ENCODE assay signal across 13 cellular contexts in genomic region chr1:40060351-40060750, GRCh38. TPM values are rescaled to one million over a fixed set of nuclear protein-coding genes. Genes with fewer than 3 reads are reported as not detected.
A peak's percentile ranks its signal among the peaks of the same experiment; 100 is the strongest.
DNase-seq lines count a peak whose midpoint lies in the region; ATAC-seq, FAIRE-seq and TF ChIP-seq lines count a peak whose summit lies in the region.
"Had no signal": no experiment of that assay in that cellular context is flagged by ENCODE, and none has a peak within 500 bp of the region (broad histone marks: within the 10 kb centered on the region; RNA-seq: fewer than 3 reads in every experiment).

No MANE protein-coding gene starts in this region.

- CTCF ChIA-PET in K562 (lab: Yijun Ruan, JAX; ENCODE audit: low intra/inter-chr PET ratio): no interaction called here

- no peaks in the 10 kb centered on the region for H3K27me3 ChIP-seq in BLaER1 treated with 17β-estradiol and CSF1 and Interleukin-3, amounts not matched to agents 10 nM and 100 nM
- H3K27me3 ChIP-seq in HUES6 (ENCODE audit: control insufficient read depth, insufficient read depth, low read length): no peaks in the 10 kb centered on the region
- no peaks in the 10 kb centered on the region; a peak in 1 of 5 replicates for H3K27me3 ChIP-seq in K562 (ENCODE audit: control insufficient read depth in 2 of 2, insufficient read depth in 2 of 2, low read length in 2 of 2)
- no peaks in the 10 kb centered on the region for H3K27me3 ChIP-seq in endodermal cell (ENCODE audit: control insufficient read depth, insufficient read depth, low read length, poor library complexity, severe bottlenecking)
- no peaks in the 10 kb centered on the region for H3K27me3 ChIP-seq in foreskin keratinocyte
- H3K27me3 ChIP-seq: body of pancreas had no signal

- ATAC-seq in K562 (no peak), foreskin keratinocyte (no peak)
- ATAC-seq in natural killer cell treated with Interleukin-12 subunit alpha and Interleukin-12 subunit beta and Interleukin-15 and Interleukin-18, amount 100 ng/mL, for 72 hours: no peak
- ATAC-seq: body of pancreas had no signal

- intact Hi-C loops in K562 (cut with micrococcal nuclease): no loop called here

- no peak for TF ChIP-seq POLR2A in K562 (conservative IDR thresholded peaks at IDR 0.05)

- H3K4me3 ChIP-seq in BLaER1 treated with 17β-estradiol and CSF1 and Interleukin-3, amounts not matched to agents 10 nM and 100 nM: peak overlapping the region in 6 of 10 experiments; percentile 11 to 57 (median 46); a peak in 8 of 20 replicates
- no peak overlapping the region for H3K4me3 ChIP-seq in HUES6 (ENCODE audit: low read depth, low read length)
- H3K4me3 ChIP-seq in K562: no peak overlapping the region
- no peak overlapping the region for H3K4me3 ChIP-seq in endodermal cell (ENCODE audit: low read length)
- H3K4me3 ChIP-seq: body of pancreas, mucosa of descending colon had no signal

- WGBS in K562 (ENCODE audit: insufficient coverage, low coverage, missing lambda C conversion rate): 70% methylated on average over 3 of the region's 3 CpGs
- 93% methylated on average over 3 of the region's 3 CpGs; no CpG with 5 or more reads in 1 of the 2 experiments for WGBS in endodermal cell (ENCODE audit: insufficient coverage in 1 of 2, insufficient read length in 1 of 2), 2 experiments

- no peak for TF ChIP-seq EP300 in K562 (IDR thresholded peaks at IDR 0.05; ENCODE audit: low read length)

- peak overlapping the region; percentile 78 to 100 (median 91) for H3K4me2 ChIP-seq in BLaER1 treated with 17β-estradiol and CSF1 and Interleukin-3, amounts not matched to agents 10 nM and 100 nM
- H3K4me2 ChIP-seq in K562 (ENCODE audit: insufficient read depth, low read length): no peak overlapping the region

- H3K4me3 Mint-ChIP-seq in natural killer cell treated with Interleukin-12 subunit alpha and Interleukin-12 subunit beta and Interleukin-15 and Interleukin-18, amount 100 ng/mL, for 72 hours: peak overlapping the region; percentile 88
- no peak overlapping the region for H3K4me3 Mint-ChIP-seq in endodermal cell

- H3K36me3 Mint-ChIP-seq in natural killer cell treated with Interleukin-12 subunit alpha and Interleukin-12 subunit beta and Interleukin-15 and Interleukin-18, amount 100 ng/mL, for 72 hours: peaks cover 44% of the 10 kb centered on the region
- H3K36me3 Mint-ChIP-seq in endodermal cell (ENCODE audit: low read depth): peaks cover 71% of the 10 kb centered on the region

- POLR2A ChIA-PET in K562 (lab: Yijun Ruan, JAX): interaction anchor here (0.6 to 6.2 kb wide), 7 partner anchors 10 to 275 kb away, joined by 3 to 64 read pairs (median 5); partner anchors contain the start of gene CAP1

- H3K4me1 Mint-ChIP-seq in natural killer cell treated with Interleukin-12 subunit alpha and Interleukin-12 subunit beta and Interleukin-15 and Interleukin-18, amount 100 ng/mL, for 72 hours (ENCODE audit: low read depth in 2 of 2): peaks cover 79 to 84% of the 10 kb centered on the region in 2 donors
- H3K4me1 Mint-ChIP-seq in endodermal cell: peaks cover 26% of the 10 kb centered on the region

- no TSS peak for BruUV-seq in K562 (replicated peaks; lab: Mats Ljungman, UMichigan)

- peaks cover 60% of the 10 kb centered on the region for H3K79me2 ChIP-seq in K562 (ENCODE audit: control insufficient read depth, insufficient read depth, low read length)

- H3K9me3 Mint-ChIP-seq in natural killer cell treated with Interleukin-12 subunit alpha and Interleukin-12 subunit beta and Interleukin-15 and Interleukin-18, amount 100 ng/mL, for 72 hours: no peaks in the 10 kb centered on the region
- H3K9me3 Mint-ChIP-seq in endodermal cell: no peaks in the 10 kb centered on the region

- H3K9me1 ChIP-seq in K562 (ENCODE audit: control insufficient read depth, insufficient read depth, low read length): no peaks in the 10 kb centered on the region

- peak overlapping the region; percentile 73 to 87 (median 84); a peak in 21 of 22 replicates for H3K9ac ChIP-seq in BLaER1 treated with 17β-estradiol and CSF1 and Interleukin-3, amounts not matched to agents 10 nM and 100 nM
- H3K9ac ChIP-seq in HUES6 (ENCODE audit: low read length): no peak overlapping the region
- peak overlapping the region in 1 of 2 experiments; percentile 58; a peak in 2 of 4 replicates for H3K9ac ChIP-seq in K562 (ENCODE audit: insufficient read depth in 1 of 2, low read depth in 2 of 2, low read length in 2 of 2)
- H3K9ac ChIP-seq in endodermal cell (ENCODE audit: extremely low read depth, low read length, poor library complexity, severe bottlenecking): no peak overlapping the region

- peaks cover 0 to 3% (median 0%) of the 10 kb centered on the region in 11 experiments; a peak in 1 of 22 replicates for H3K9me3 ChIP-seq in BLaER1 treated with 17β-estradiol and CSF1 and Interleukin-3, amounts not matched to agents 10 nM and 100 nM (replicated peaks in 1 of 11)
- H3K9me3 ChIP-seq in HUES6 (ENCODE audit: control insufficient read depth, insufficient read depth, low read depth, low read length) (no peaks in the 10 kb centered on the region), K562 (replicated peaks; ENCODE audit: control insufficient read depth, insufficient read depth, low read depth, low read length) (no peaks in the 10 kb centered on the region), endodermal cell (ENCODE audit: control insufficient read depth, low read length) (no peaks in the 10 kb centered on the region)
- H3K9me3 ChIP-seq: body of pancreas, mucosa of descending colon had no signal

- H3K36me3 ChIP-seq in BLaER1 treated with 17β-estradiol and CSF1 and Interleukin-3, amounts not matched to agents 10 nM and 100 nM: peaks cover 68 to 95% (median 80%) of the 10 kb centered on the region in 11 experiments
- peaks cover 78% of the 10 kb centered on the region for H3K36me3 ChIP-seq in HUES6 (ENCODE audit: control insufficient read depth, insufficient read depth, low read length)
- H3K36me3 ChIP-seq in K562 (ENCODE audit: control insufficient read depth, insufficient read depth, low read length): peaks cover 66% of the 10 kb centered on the region
- peaks cover 89% of the 10 kb centered on the region for H3K36me3 ChIP-seq in endodermal cell (ENCODE audit: control insufficient read depth, insufficient read depth, low read length)

- H3K4me1 ChIP-seq in BLaER1 treated with 17β-estradiol and CSF1 and Interleukin-3, amounts not matched to agents 10 nM and 100 nM: peaks cover 92 to 100% (median 98%) of the 10 kb centered on the region in 10 experiments
- H3K4me1 ChIP-seq in HUES6 (ENCODE audit: control insufficient read depth, insufficient read depth, low read length): peaks cover 20% of the 10 kb centered on the region
- H3K4me1 ChIP-seq in K562 (replicated peaks in 1 of 2; ENCODE audit: control insufficient read depth in 2 of 2, insufficient read depth in 2 of 2, low read length in 2 of 2): peaks cover 17 to 63% of the 10 kb centered on the region in 2 experiments
- peaks cover 11% of the 10 kb centered on the region for H3K4me1 ChIP-seq in endodermal cell (ENCODE audit: control insufficient read depth, insufficient read depth, low read length)
- peaks cover 41% of the 10 kb centered on the region for H3K4me1 ChIP-seq in foreskin keratinocyte

- TF ChIP-seq CTCF in K562 (IDR thresholded peaks at IDR 0.05 in 2 of 3, conservative IDR thresholded peaks at IDR 0.05 in 1 of 3; ENCODE audit: insufficient read depth in 2 of 3, low read depth in 1 of 3, low read length in 3 of 3) (no peak), endodermal cell (conservative IDR thresholded peaks at IDR 0.05) (no peak), foreskin keratinocyte (conservative IDR thresholded peaks at IDR 0.05) (no peak)

- in situ Hi-C loops in K562 (cut with MboI): no loop called here

- H3K27me3 Mint-ChIP-seq in natural killer cell treated with Interleukin-12 subunit alpha and Interleukin-12 subunit beta and Interleukin-15 and Interleukin-18, amount 100 ng/mL, for 72 hours: no peaks in the 10 kb centered on the region
- no peaks in the 10 kb centered on the region for H3K27me3 Mint-ChIP-seq in endodermal cell (ENCODE audit: insufficient read depth)

- DNase-seq in K562 (ENCODE audit: extremely low read depth in 1 of 4, low spot score in 3 of 4) (no peak), endodermal cell (no peak), foreskin keratinocyte (no peak), NCI-H2107 (lab: John Stamatoyannopoulos, UW) (no peak), HUDEP-2 (lab: John Stamatoyannopoulos, UW; ENCODE audit: unreplicated experiment in 76 of 76) (no peak)
- no peak for DNase-seq in natural killer cell treated with Interleukin-12 subunit alpha and Interleukin-12 subunit beta and Interleukin-15 and Interleukin-18, amount 100 ng/mL, for 72 hours (ENCODE audit: low spot score)
- DNase-seq: activated CD4-positive, CD25-positive, alpha-beta regulatory T cell treated with anti-CD3 and anti-CD28 coated beads, Interleukin-2, amount 50 U/mL, for 72 hours; body of pancreas; mucosa of descending colon; NCI-H1417 had no signal

- no peak overlapping the region for H2AFZ ChIP-seq in K562 (ENCODE audit: low read depth, low read length)

- TF ChIP-seq RAD21 in K562 (CRISPR knock-in tag; conservative IDR thresholded peaks at IDR 0.05 in 1 of 2, IDR thresholded peaks at IDR 0.05 in 1 of 2): no peak

- no peak for FAIRE-seq in K562 (lab: Jason Lieb, UNC)
- FAIRE-seq: H1 had no signal

- peaks cover 0 to 94% (median 0%) of the 10 kb centered on the region in 11 experiments; a peak in 6 of 22 replicates for H4K20me1 ChIP-seq in BLaER1 treated with 17β-estradiol and CSF1 and Interleukin-3, amounts not matched to agents 10 nM and 100 nM
- H4K20me1 ChIP-seq in K562 (replicated peaks; ENCODE audit: control insufficient read depth, insufficient read depth, low read length): no peaks in the 10 kb centered on the region

- H3K27ac Mint-ChIP-seq in natural killer cell treated with Interleukin-12 subunit alpha and Interleukin-12 subunit beta and Interleukin-15 and Interleukin-18, amount 100 ng/mL, for 72 hours: peak overlapping the region; percentile 92 to 95
- no peak overlapping the region for H3K27ac Mint-ChIP-seq in endodermal cell

- H3K27ac ChIP-seq in BLaER1 treated with 17β-estradiol and CSF1 and Interleukin-3, amounts not matched to agents 10 nM and 100 nM: peak overlapping the region; percentile 75 to 99 (median 97); a peak in 21 of 22 replicates
- H3K27ac ChIP-seq in HUES6 (ENCODE audit: low read depth, low read length) (peak overlapping the region; percentile 84), K562 (ENCODE audit: extremely low read depth, low read depth, low read length) (peak overlapping the region; percentile 92), endodermal cell (ENCODE audit: low read depth, low read length) (no peak overlapping the region), foreskin keratinocyte (no peak overlapping the region)

RNA-seq across cellular contexts. Expression of gene CAP1, which starts 19.8 kb away (rescaled TPM):
- total RNA-seq in K562 (2011; cell fraction: chromatin; rRNA removed; ENCODE audit: low replicate concordance): 173 and 189 TPM in 2 replicates
- total RNA-seq in K562 (2011; cell fraction: nucleolus; rRNA removed): 98.9 and 116 TPM in 2 replicates
- 132 and 136 TPM in 2 replicates for total RNA-seq in K562 (2011; cell fraction: nucleoplasm; rRNA removed)
- 230 and 251 TPM in 2 replicates for total RNA-seq in K562 (2014; rRNA removed)
- 271 and 311 TPM in 2 replicates for total RNA-seq in K562 (2014; rRNA removed; fragmentation: Illumina TruSeq; extraction: Trizol)
- total RNA-seq in K562 (2015; rRNA removed; fragmentation: Illumina TruSeq; extraction: Trizol): 270 and 271 TPM in 2 replicates
- total RNA-seq in K562 (2021): 322 and 339 TPM in 2 replicates
- 485 and 488 TPM in 2 replicates for polyA plus RNA-seq in K562 (2011; rRNA removed)
- 203 and 329 TPM in 2 replicates for polyA plus RNA-seq in K562 (2011; cell fraction: cytosol; rRNA removed)
- 186 and 410 TPM in 2 replicates for polyA plus RNA-seq in K562 (2011; cell fraction: nucleus; rRNA removed)
- 338 and 462 TPM in 2 replicates for polyA plus RNA-seq in K562 (2012)
- 310 and 337 TPM in 2 replicates for polyA plus RNA-seq in K562 (2014; fragmentation: Illumina TruSeq; extraction: Trizol)
- 100 to 1,000 TPM; 281 to 658 TPM for polyA plus RNA-seq in K562 (2014; fragmentation: Nextera tagmentation; extraction: Ambion mirVana)
- 269 and 277 TPM in 2 replicates for polyA plus RNA-seq in K562 (2014; rRNA removed)
- 462 and 519 TPM in 2 replicates for polyA minus RNA-seq in K562 (2011; rRNA and poly(A)+ RNA removed)
- polyA minus RNA-seq in K562 (2011; cell fraction: cytosol; rRNA and poly(A)+ RNA removed): 151 and 156 TPM in 2 replicates
- 47.5 and 121 TPM in 2 replicates for polyA minus RNA-seq in K562 (2011; cell fraction: nucleus; rRNA and poly(A)+ RNA removed)
- total RNA-seq in natural killer cell treated with Interleukin-12 subunit alpha and Interleukin-12 subunit beta and Interleukin-15 and Interleukin-18, amount 100 ng/mL, for 72 hours: 100 to 1,000 TPM; 423 to 738 TPM
- total RNA-seq in endodermal cell: 100 to 1,000 TPM; 260 to 287 TPM
- polyA plus RNA-seq in endodermal cell (2013, experiment 1 of 2): 201 TPM
- 190 TPM for polyA plus RNA-seq in endodermal cell (2013, experiment 2 of 2)
- 787 and 894 TPM in 2 replicates for total RNA-seq in foreskin keratinocyte
- polyA plus RNA-seq in foreskin keratinocyte: 440 and 451 TPM in 2 replicates

RNA-seq across cellular contexts. Expression of gene PPT1, which starts 36.7 kb away (rescaled TPM):
- total RNA-seq in K562 (2011; cell fraction: chromatin; rRNA removed; ENCODE audit: low replicate concordance): 49.5 and 58.1 TPM in 2 replicates
- total RNA-seq in K562 (2011; cell fraction: nucleolus; rRNA removed): 88.6 and 90.7 TPM in 2 replicates
- total RNA-seq in K562 (2011; cell fraction: nucleoplasm; rRNA removed): 115 and 166 TPM in 2 replicates
- total RNA-seq in K562 (2014; rRNA removed): 72.2 and 83.6 TPM in 2 replicates
- total RNA-seq in K562 (2014; rRNA removed; fragmentation: Illumina TruSeq; extraction: Trizol): 131 and 149 TPM in 2 replicates
- total RNA-seq in K562 (2015; rRNA removed; fragmentation: Illumina TruSeq; extraction: Trizol): 143 and 151 TPM in 2 replicates
- total RNA-seq in K562 (2021): 106 and 108 TPM in 2 replicates
- 115 and 145 TPM in 2 replicates for polyA plus RNA-seq in K562 (2011; rRNA removed)
- polyA plus RNA-seq in K562 (2011; cell fraction: cytosol; rRNA removed): 69.3 and 74.9 TPM in 2 replicates
- polyA plus RNA-seq in K562 (2011; cell fraction: nucleus; rRNA removed): 35.7 and 37.4 TPM in 2 replicates
- polyA plus RNA-seq in K562 (2012): 106 and 119 TPM in 2 replicates
- polyA plus RNA-seq in K562 (2014; fragmentation: Illumina TruSeq; extraction: Trizol): 215 and 230 TPM in 2 replicates
- polyA plus RNA-seq in K562 (2014; fragmentation: Nextera tagmentation; extraction: Ambion mirVana): 100 to 1,000 TPM; 197 to 285 TPM
- polyA plus RNA-seq in K562 (2014; rRNA removed): 78.7 and 90.5 TPM in 2 replicates
- 101 and 103 TPM in 2 replicates for polyA minus RNA-seq in K562 (2011; rRNA and poly(A)+ RNA removed)
- 40.2 and 70.7 TPM in 2 replicates for polyA minus RNA-seq in K562 (2011; cell fraction: cytosol; rRNA and poly(A)+ RNA removed)
- 5.7 and 10.7 TPM in 2 replicates for polyA minus RNA-seq in K562 (2011; cell fraction: nucleus; rRNA and poly(A)+ RNA removed)
- total RNA-seq in natural killer cell treated with Interleukin-12 subunit alpha and Interleukin-12 subunit beta and Interleukin-15 and Interleukin-18, amount 100 ng/mL, for 72 hours: 10 to 100 TPM; 42.3 to 64.0 TPM
- total RNA-seq in endodermal cell: 100 to 1,000 TPM in 1 of 2 donors, 10 to 100 TPM in 1; 85.7 to 111 TPM
- polyA plus RNA-seq in endodermal cell (2013, experiment 1 of 2): 138 TPM
- polyA plus RNA-seq in endodermal cell (2013, experiment 2 of 2): 118 TPM
- 72.9 and 83.5 TPM in 2 replicates for total RNA-seq in foreskin keratinocyte
- polyA plus RNA-seq in foreskin keratinocyte: 57.6 and 59.6 TPM in 2 replicates

Comparison
In these comparisons a context has a peak if more than half of its experiments do, and no peak if none do; other contexts are left out.
1. H3K27ac ChIP-seq: peak in BLaER1 treated with 17β-estradiol and CSF1 and Interleukin-3, amounts not matched to agents 10 nM and 100 nM (11 of 11), HUES6 (single experiment) and K562 (single experiment); none in endodermal cell (single experiment) and foreskin keratinocyte (single experiment).
2. H3K4me3 ChIP-seq: peak in BLaER1 treated with 17β-estradiol and CSF1 and Interleukin-3, amounts not matched to agents 10 nM and 100 nM (6 of 10); none in HUES6 (single experiment), K562 (single experiment) and endodermal cell (single experiment).
3. H3K9ac ChIP-seq: peak in BLaER1 treated with 17β-estradiol and CSF1 and Interleukin-3, amounts not matched to agents 10 nM and 100 nM (11 of 11); none in HUES6 (single experiment) and endodermal cell (single experiment).